10 cellular contexts compared by ENCODE assay signal in genomic region chr20:32520927-32521203, GRCh38.
"Had no signal": no experiment of that assay in that cellular context is flagged by ENCODE, and none has a peak within 500 bp of the region (broad histone marks: within the 10 kb centered on the region; RNA-seq: fewer than 3 reads in every experiment).

No MANE protein-coding gene starts in this region.

- H3K27me3 Mint-ChIP-seq: stimulated activated memory B cell treated with anti-CD40 and anti-IgM and Interleukin-4, amounts not matched to agents 10 μg/mL and 1 μg/mL and 100 μg/mL, for 72 hours had no signal

- DNase-seq: activated CD4-positive, alpha-beta T cell treated with anti-CD3 and anti-CD28 coated beads, Interleukin-2, amount 50 U/mL, for 1 hour; activated gamma-delta T cell treated with Interleukin-2 at 50 U/mL for 16 hours; kidney glomerular epithelial cell; left ventricle myocardium superior; stimulated activated CD4-positive, alpha-beta T cell treated with anti-CD3 and anti-CD28 coated beads, Interleukin-4, amount 100 ng/mL, for 24 hours; upper lobe of right lung had no signal

- H3K9me3 Mint-ChIP-seq: stimulated activated memory B cell treated with anti-CD40 and anti-IgM and Interleukin-4, amounts not matched to agents 10 μg/mL and 1 μg/mL and 100 μg/mL, for 72 hours had no signal

- H3K4me3 Mint-ChIP-seq: stimulated activated memory B cell treated with anti-CD40 and anti-IgM and Interleukin-4, amounts not matched to agents 10 μg/mL and 1 μg/mL and 100 μg/mL, for 72 hours had no signal

- ATAC-seq: gastroesophageal sphincter; heart left ventricle; left ventricle myocardium superior; sciatic nerve; stimulated activated memory B cell treated with anti-CD40 and anti-IgM and Interleukin-4, amounts not matched to agents 10 μg/mL and 1 μg/mL and 100 μg/mL, for 72 hours; upper lobe of right lung had no signal
